ENCODE assay signal across 8 cellular contexts in the genomic region with DNA sequence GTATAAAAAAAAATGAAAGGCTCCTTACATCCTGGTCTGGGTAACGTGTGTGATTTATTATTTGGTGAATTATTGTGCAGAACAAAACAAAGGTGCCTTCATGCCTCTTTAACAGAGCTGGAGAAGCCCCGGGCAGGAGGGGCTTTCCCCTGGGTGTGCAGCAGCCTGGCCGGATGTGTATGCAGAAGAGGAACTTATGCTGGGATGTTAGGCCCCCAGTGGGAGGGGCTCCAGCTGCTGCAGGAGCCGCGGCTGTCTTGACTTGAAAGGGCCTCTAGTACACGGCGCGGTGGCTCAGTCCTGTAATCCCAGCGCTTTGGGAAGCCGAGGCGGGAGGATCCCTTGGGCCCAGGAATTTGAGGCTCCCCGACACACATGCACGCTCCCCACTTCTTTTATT.
DNase-seq lines count a peak whose midpoint lies in the region; ATAC-seq and FAIRE-seq lines count a peak whose summit lies in the region.

No MANE protein-coding gene starts in this region.

- FAIRE-seq in HTR-8/SVneo (lab: Jason Lieb, UNC): no peak

- DNase-seq in DMS153 treated with DMSO at 0.1 percent for 48 hours (lab: John Stamatoyannopoulos, UW; ENCODE audit: unreplicated experiment) (peak; percentile 16), KG1 (lab: John Stamatoyannopoulos, UW) (peak; percentile 30), epidermal melanocyte (ENCODE audit: insufficient read length, low spot score) (peak; percentile 31), HTR-8/SVneo (ENCODE audit: insufficient read length, low spot score) (no peak), LoVo (ENCODE audit: low spot score) (no peak)
- peak; percentile 26 to 49 for DNase-seq in activated CD4-positive, alpha-beta T cell treated with anti-CD3 and anti-CD28 coated beads for 24 hours (ENCODE audit: low read depth in 2 of 2)
- DNase-seq in stimulated activated CD4-positive, alpha-beta T cell treated with anti-CD3 and anti-CD28 coated beads, Interleukin-4, amount 100 ng/mL, for 48 hours (ENCODE audit: low read depth in 2 of 2): peak; percentile 41 to 49

- ATAC-seq in GM21367 (IDR thresholded peaks at IDR 0.05; ENCODE audit: unreplicated experiment): peak; percentile 99

Comparison
In these comparisons a context has a peak if more than half of its experiments do, and no peak if none do; other contexts are left out.
1. DNase-seq: peak in DMS153 treated with DMSO at 0.1 percent for 48 hours (single experiment), KG1 (single experiment), activated CD4-positive, alpha-beta T cell treated with anti-CD3 and anti-CD28 coated beads for 24 hours (2 of 2), epidermal melanocyte (single experiment) and stimulated activated CD4-positive, alpha-beta T cell treated with anti-CD3 and anti-CD28 coated beads, Interleukin-4, amount 100 ng/mL, for 48 hours (2 of 2); none in HTR-8/SVneo (single experiment) and LoVo (single experiment).